In genomic region chr22:40680819-40681183, GRCh38 we compare ENCODE assay signal across 18 cellular contexts. TPM values are rescaled to one million over a fixed set of nuclear protein-coding genes. Genes with fewer than 3 reads are reported as not detected.
"Had no signal": no experiment of that assay in that cellular context is flagged by ENCODE, and none has a peak within 500 bp of the region (broad histone marks: within the 10 kb centered on the region; RNA-seq: fewer than 3 reads in every experiment).

No MANE protein-coding gene starts in this region.

- H3K27me3 ChIP-seq: ascending aorta, thyroid gland, uterus had no signal

- DNase-seq: activated CD4-positive, alpha-beta T cell treated with anti-CD3 and anti-CD28 coated beads for 48 hours; activated CD4-positive, CD25-positive, alpha-beta regulatory T cell; activated CD8-positive, alpha-beta T cell treated with anti-CD3 and anti-CD28 coated beads, Interleukin-2, amount 10 ng/mL, durations not matched to agents 7 days and 5 days; activated effector memory CD4-positive, alpha-beta T cell treated with anti-CD3 and anti-CD28 coated beads, Interleukin-2, amount 50 U/mL, for 16 hours; activated naive CD4-positive, alpha-beta T cell treated with anti-CD3 and anti-CD28 coated beads, Interleukin-2, amount 50 U/mL, for 16 hours; activated T-cell treated with anti-CD3 and anti-CD28 coated beads, Interleukin-2, amount 50 U/mL, for 4 hours; effector memory CD4-positive, alpha-beta T cell; kidney; SK-N-SH; stimulated activated CD4-positive, alpha-beta T cell treated with anti-CD3 and anti-CD28 coated beads, Interleukin-2, amount 100 ng/mL, for 24 hours; stimulated activated naive CD4-positive, alpha-beta T cell treated with Interleukin-2 at 50 U/mL for 16 hours; thyroid gland; uterus had no signal

- H3K4me3 ChIP-seq: ascending aorta, lung, thyroid gland had no signal

- H3K27ac ChIP-seq: ascending aorta, thyroid gland had no signal

- H3K9me3 Mint-ChIP-seq: activated T-cell treated with anti-CD3 and anti-CD28 coated beads, Interleukin-2, amount 50 U/mL, for 4 hours; dendritic cell treated with granulocyte-macrophage colony-stimulating factor and Interleukin-4, amounts not matched to agents 40 ng/mL and 50 ng/mL, for 4 days; T-helper 2 cell treated with Interferon-gamma antibody and Interleukin-4, amounts not matched to agents 5 μg/mL and 100 μg/mL, for 36 hours had no signal

- H3K9ac ChIP-seq: SK-N-SH had no signal

- H3K9me3 ChIP-seq: ascending aorta, SK-N-SH, thyroid gland, uterus had no signal

- H3K4me1 ChIP-seq: uterus had no signal

- H3K4me2 ChIP-seq: SK-N-SH had no signal

- H3K27ac Mint-ChIP-seq: activated CD8-positive, alpha-beta T cell treated with anti-CD3 and anti-CD28 coated beads, Interleukin-2, amount 10 ng/mL, durations not matched to agents 7 days and 5 days; dendritic cell treated with granulocyte-macrophage colony-stimulating factor and Interleukin-4, amounts not matched to agents 40 ng/mL and 50 ng/mL, for 4 days; T-helper 2 cell treated with Interferon-gamma antibody and Interleukin-4, amounts not matched to agents 5 μg/mL and 100 μg/mL, for 36 hours had no signal

- H3K9me2 ChIP-seq: SK-N-SH had no signal

- H3K36me3 ChIP-seq: ascending aorta, thyroid gland, uterus had no signal

- ATAC-seq: activated CD8-positive, alpha-beta T cell treated with anti-CD3 and anti-CD28 coated beads, Interleukin-2, amount 10 ng/mL, durations not matched to agents 7 days and 5 days; activated T-cell treated with anti-CD3 and anti-CD28 coated beads, Interleukin-2, amount 50 U/mL, for 4 hours; left lobe of liver had no signal

- H3K4me3 Mint-ChIP-seq: activated CD8-positive, alpha-beta T cell treated with anti-CD3 and anti-CD28 coated beads, Interleukin-2, amount 10 ng/mL, durations not matched to agents 7 days and 5 days; activated T-cell treated with anti-CD3 and anti-CD28 coated beads, Interleukin-2, amount 50 U/mL, for 4 hours; dendritic cell treated with granulocyte-macrophage colony-stimulating factor and Interleukin-4, amounts not matched to agents 40 ng/mL and 50 ng/mL, for 4 days; T-helper 2 cell treated with Interferon-gamma antibody and Interleukin-4, amounts not matched to agents 5 μg/mL and 100 μg/mL, for 36 hours had no signal

- FAIRE-seq: kidney had no signal

RNA-seq across cellular contexts. Expression of gene MCHR1, which starts 1.5 kb away (rescaled TPM):
- total RNA-seq: activated CD8-positive, alpha-beta T cell treated with anti-CD3 and anti-CD28 coated beads, Interleukin-2, amount 10 ng/mL, durations not matched to agents 7 days and 5 days; activated T-cell treated with anti-CD3 and anti-CD28 coated beads, Interleukin-2, amount 50 U/mL, for 4 hours; ascending aorta; kidney; thyroid gland had no signal
